In genomic region chr1:22436948-22437347, GRCh38 we compare ENCODE assay signal across 33 cellular contexts.
"Had no signal": no experiment of that assay in that cellular context is flagged by ENCODE, and none has a peak within 500 bp of the region (broad histone marks: within the 10 kb centered on the region; RNA-seq: fewer than 3 reads in every experiment).

No MANE protein-coding gene starts in this region.

- H3K4me3 ChIP-seq: adrenal gland, ascending aorta, body of pancreas, breast epithelium, cardiac muscle cell had no signal

- H3K9me3 ChIP-seq: body of pancreas had no signal

- H3K27me3 ChIP-seq: adrenal gland, ascending aorta, body of pancreas, brain microvascular endothelial cell, breast epithelium, cardiac muscle cell had no signal

- DNase-seq: activated effector memory CD4-positive, alpha-beta T cell treated with anti-CD3 and anti-CD28 coated beads, Interleukin-2, amount 50 U/mL, for 16 hours; activated effector memory CD4-positive, alpha-beta T cell treated with Interleukin-2 at 50 U/mL for 16 hours; activated gamma-delta T cell; activated gamma-delta T cell treated with Interleukin-2 at 50 U/mL for 16 hours; activated naive CD4-positive, alpha-beta T cell; activated naive CD4-positive, alpha-beta T cell treated with anti-CD3 and anti-CD28 coated beads for 36 hours; activated naive CD4-positive, alpha-beta T cell treated with anti-CD3 and anti-CD28 coated beads, Interleukin-2, amount 10 ng/mL, durations not matched to agents 7 days and 5 days; activated naive CD4-positive, alpha-beta T cell treated with anti-CD3 and anti-CD28 coated beads, Interleukin-2, amount 50 U/mL, for 16 hours; activated naive CD4-positive, alpha-beta T cell treated with Interleukin-2 at 50 U/mL for 16 hours; activated naive CD8-positive, alpha-beta T cell treated with anti-CD3 and anti-CD28 coated beads for 36 hours; activated naive CD8-positive, alpha-beta T cell treated with anti-CD3 and anti-CD28 coated beads, Interleukin-2, amount 10 ng/mL, durations not matched to agents 7 days and 5 days; activated naive CD8-positive, alpha-beta T cell treated with anti-CD3 and anti-CD28 coated beads, Interleukin-2, amount 50 U/mL, for 24 hours; activated T-cell treated with anti-CD3 and anti-CD28 coated beads, Interleukin-2, amount 50 U/mL, for 24 hours; activated T-cell treated with anti-CD3 and anti-CD28 coated beads, Interleukin-2, amount 50 U/mL, for 4 hours; activated T-cell treated with anti-CD3 and anti-CD28 coated beads, Interleukin-2, amount 50 U/mL, for 48 hours; activated T-cell treated with anti-CD3 and anti-CD28 coated beads, Interleukin-2, amount 50 U/mL, for 72 hours; adrenal gland; amniotic stem cell; amygdala; anterior cingulate cortex; aorta; body of pancreas; brain microvascular endothelial cell; caudate nucleus; central memory CD4-positive, alpha-beta T cell; cerebellar nuclear complex had no signal

- H3K4me1 ChIP-seq: adrenal gland, ascending aorta, breast epithelium had no signal

- FAIRE-seq: astrocyte, bronchial epithelial cell had no signal

- H3K36me3 ChIP-seq: adrenal gland, ascending aorta, brain microvascular endothelial cell, breast epithelium, cardiac muscle cell had no signal

- ATAC-seq: activated naive CD4-positive, alpha-beta T cell treated with anti-CD3 and anti-CD28 coated beads, Interleukin-2, amount 50 U/mL, for 72 hours; activated naive CD8-positive, alpha-beta T cell treated with anti-CD3 and anti-CD28 coated beads, Interleukin-2, amount 50 U/mL, for 24 hours; activated T-cell treated with anti-CD3 and anti-CD28 coated beads, Interleukin-2, amount 50 U/mL, for 4 hours; activated T-cell treated with anti-CD3 and anti-CD28 coated beads, Interleukin-2, amount 50 U/mL, for 72 hours; activated T-helper 17 cell treated with anti-CD3 and anti-CD28 coated beads, Interleukin-2, amount 50 U/mL, for 72 hours; body of pancreas had no signal

- H3K27ac ChIP-seq: adrenal gland, ascending aorta, body of pancreas, brain microvascular endothelial cell, breast epithelium, cardiac muscle cell had no signal
